ENCODE assay signal across 8 cellular contexts in genomic region chr22:17785185-17786184, GRCh38. TPM values are rescaled to one million over a fixed set of nuclear protein-coding genes. Genes with fewer than 3 reads are reported as not detected.
DNase-seq lines count a peak whose midpoint lies in the region; ATAC-seq and TF ChIP-seq lines count a peak whose summit lies in the region.

No MANE protein-coding gene starts in this region.

- H3K9me3 ChIP-seq in Loucy (ENCODE audit: insufficient read depth, low read depth, low read length) (no peaks in the 10 kb centered on the region), mucosa of descending colon (no peaks in the 10 kb centered on the region)

- H3K4me3 Mint-ChIP-seq in activated CD4-positive, alpha-beta T cell treated with anti-CD3 and anti-CD28 coated beads, Interleukin-2, amount 10 ng/mL, durations not matched to agents 24 days and 14 days, result no peak overlapping the region

- H3K27ac Mint-ChIP-seq in activated CD4-positive, alpha-beta T cell treated with anti-CD3 and anti-CD28 coated beads, Interleukin-2, amount 10 ng/mL, durations not matched to agents 24 days and 14 days, result no peak overlapping the region

- H3K9me3 Mint-ChIP-seq in activated CD4-positive, alpha-beta T cell treated with anti-CD3 and anti-CD28 coated beads, Interleukin-2, amount 10 ng/mL, durations not matched to agents 24 days and 14 days, result no peaks in the 10 kb centered on the region

- peaks cover 12% of the 10 kb centered on the region for H3K4me1 Mint-ChIP-seq in activated CD4-positive, alpha-beta T cell treated with anti-CD3 and anti-CD28 coated beads, Interleukin-2, amount 10 ng/mL, durations not matched to agents 24 days and 14 days

- H3K4me1 ChIP-seq in Loucy (ENCODE audit: insufficient read depth, low read length, poor library complexity, severe bottlenecking) (peaks cover 44% of the 10 kb centered on the region), mucosa of descending colon (ENCODE audit: low read depth) (peaks cover 26% of the 10 kb centered on the region)

- no peak overlapping the region for H2AFZ ChIP-seq in Loucy (ENCODE audit: low read length)

- H4K20me1 ChIP-seq in Loucy (ENCODE audit: insufficient read depth, low read length, poor library complexity, severe bottlenecking), result no peaks in the 10 kb centered on the region

- peak overlapping the region; percentile 63 for H3K9ac ChIP-seq in Loucy (ENCODE audit: low read depth, low read length, poor library complexity, severe bottlenecking)

- H3K4me3 ChIP-seq in Loucy (ENCODE audit: low read length, poor library complexity, severe bottlenecking) (peak overlapping the region; percentile 11), choroid plexus epithelial cell (ENCODE audit: low read depth, low read length) (no peak overlapping the region), mucosa of descending colon (no peak overlapping the region)

- H3K4me2 ChIP-seq in Loucy (ENCODE audit: low read depth, low read length, poor library complexity, severe bottlenecking), result peak overlapping the region; percentile 19

- H3K27me3 Mint-ChIP-seq in activated CD4-positive, alpha-beta T cell treated with anti-CD3 and anti-CD28 coated beads, Interleukin-2, amount 10 ng/mL, durations not matched to agents 24 days and 14 days, result peaks cover 6% of the 10 kb centered on the region

- H3K9me2 ChIP-seq in Loucy (replicated peaks; ENCODE audit: low read depth, low read length), result no peaks in the 10 kb centered on the region

- H3K36me3 Mint-ChIP-seq in activated CD4-positive, alpha-beta T cell treated with anti-CD3 and anti-CD28 coated beads, Interleukin-2, amount 10 ng/mL, durations not matched to agents 24 days and 14 days (ENCODE audit: low read depth), result no peaks in the 10 kb centered on the region

- peak; percentile 68 for DNase-seq in DMS53 treated with DMSO at 0.1 percent for 48 hours (lab: John Stamatoyannopoulos, UW; ENCODE audit: unreplicated experiment)
- peak; percentile 91 for DNase-seq in activated CD4-positive, alpha-beta T cell treated with anti-CD3 and anti-CD28 coated beads, Interleukin-2, amount 10 ng/mL, durations not matched to agents 24 days and 14 days
- DNase-seq in choroid plexus epithelial cell (ENCODE audit: low read depth), result peak; percentile 33
- peak; percentile 85 to 89 (median 89) for DNase-seq in mucosa of descending colon
- peak in 16 of 49 donors; percentile 15 to 62 (median 32) for DNase-seq in substantia nigra (lab: John Stamatoyannopoulos, UW)
- no peak for DNase-seq in SW 1271 (lab: John Stamatoyannopoulos, UW)
- DNase-seq in foreskin melanocyte, result no peak

- H3K79me2 ChIP-seq in Loucy (ENCODE audit: insufficient read depth, low read length), result peaks cover 18% of the 10 kb centered on the region; the same call in 1 of the 2 replicates

- peak overlapping the region; percentile 30 for H3K27ac ChIP-seq in substantia nigra (ENCODE audit: low read depth, low read length, poor library complexity, severe bottlenecking)

- peaks cover 11% of the 10 kb centered on the region; the same call in 1 of the 2 replicates for H3K36me3 ChIP-seq in Loucy (ENCODE audit: insufficient read depth, low read length)
- no peaks in the 10 kb centered on the region for H3K36me3 ChIP-seq in mucosa of descending colon (ENCODE audit: low read depth)

- TF ChIP-seq CTCF in Loucy (conservative IDR thresholded peaks at IDR 0.05; ENCODE audit: low read length) (peak; percentile 67), choroid plexus epithelial cell (conservative IDR thresholded peaks at IDR 0.05; ENCODE audit: low read depth, low read length) (peak; percentile 61), mucosa of descending colon (IDR thresholded peaks at IDR 0.05) (peak; percentile 50)

- H3F3A ChIP-seq in Loucy (ENCODE audit: low read depth), result peaks cover 4% of the 10 kb centered on the region; the same call in 1 of the 2 replicates

- ATAC-seq in mucosa of descending colon, result peak; percentile 75

- H3K27me3 ChIP-seq in Loucy (ENCODE audit: insufficient read depth, low read length, poor library complexity, severe bottlenecking), result no peaks in the 10 kb centered on the region

- intact Hi-C loops in activated CD4-positive, alpha-beta T cell treated with anti-CD3 and anti-CD28 coated beads, Interleukin-2, amount 10 ng/mL, durations not matched to agents 24 days and 14 days (cut with micrococcal nuclease), result loop anchor here (1.0 kb wide), 1 partner anchor 43 kb away; no protein-coding TSS in a partner anchor
- intact Hi-C loops in mucosa of descending colon (cut with DNase I, micrococcal nuclease), result no loop called here

RNA-seq across cellular contexts. Expression of gene BID, which starts 11.2 kb away (rescaled TPM):
- 17.8 and 18.0 TPM in 2 replicates for total RNA-seq in activated CD4-positive, alpha-beta T cell treated with anti-CD3 and anti-CD28 coated beads, Interleukin-2, amount 10 ng/mL, durations not matched to agents 24 days and 14 days
- total RNA-seq in mucosa of descending colon, result 10 to 100 TPM; 17.9 to 35.0 (median 21.8) TPM

Comparison
In these comparisons a context has a peak if more than half of its experiments do, and no peak if none do; other contexts are left out.
1. DNase-seq: peak in DMS53 treated with DMSO at 0.1 percent for 48 hours (single experiment), activated CD4-positive, alpha-beta T cell treated with anti-CD3 and anti-CD28 coated beads, Interleukin-2, amount 10 ng/mL, durations not matched to agents 24 days and 14 days (single experiment), choroid plexus epithelial cell (single experiment) and mucosa of descending colon (3 of 3); none in SW 1271 (0 of 2) and foreskin melanocyte (single experiment).
2. Peak in every context shown above with its lines, with median percentiles within 50 percentile points of each other: CTCF ChIP-seq.